2 cellular contexts compared by ENCODE assay signal in genomic region chr16:89670496-89671431, GRCh38.
TF ChIP-seq lines count a peak whose summit lies in the region.

No MANE protein-coding gene starts in this region.

TF ChIP-seq in endothelial cell of umbilical vein, 7 proteins besides CTCF, POLR2A, EP300 and RAD21:
- TF ChIP-seq MAX (IDR thresholded peaks at IDR 0.05; ENCODE audit: insufficient read depth, insufficient read length) (no peak), EZH2 (IDR thresholded peaks at IDR 0.05; ENCODE audit: borderline replicate concordance, low read depth, low read length, severe bottlenecking) (no peak), JUN (IDR thresholded peaks at IDR 0.05; ENCODE audit: borderline replicate concordance, insufficient read depth, insufficient read length, low read depth) (peak; percentile 42), FOS (IDR thresholded peaks at IDR 0.05; ENCODE audit: borderline replicate concordance, insufficient read depth, low read length) (peak; percentile 71), POLR2AphosphoS5 (IDR thresholded peaks at IDR 0.05; ENCODE audit: insufficient read depth, low read depth, low read length) (no peak), GATA2 (IDR thresholded peaks at IDR 0.05; ENCODE audit: insufficient read depth, insufficient read length, low read depth, low read length) (no peak), MYC (IDR thresholded peaks at IDR 0.05; ENCODE audit: low read depth, low read length) (no peak)

TF ChIP-seq in GM23338, 12 proteins besides CTCF, POLR2A, EP300 and RAD21:
- no peak for TF ChIP-seq ZNF331 (CRISPR knock-in tag; IDR thresholded peaks at IDR 0.05; ENCODE audit: low read depth)
- no peak for TF ChIP-seq CREB1 (CRISPR knock-in tag; IDR thresholded peaks at IDR 0.05; ENCODE audit: low read depth)
- TF ChIP-seq EZH2phosphoT487 (IDR thresholded peaks at IDR 0.05; ENCODE audit: unreplicated experiment) = no peak
- no peak for TF ChIP-seq JUNB (IDR thresholded peaks at IDR 0.05; ENCODE audit: unreplicated experiment)
- no peak for TF ChIP-seq REST (IDR thresholded peaks at IDR 0.05; ENCODE audit: unreplicated experiment)
- no peak for TF ChIP-seq NANOG (IDR thresholded peaks at IDR 0.05; ENCODE audit: borderline replicate concordance)
- no peak for TF ChIP-seq ZNF114 (CRISPR knock-in tag; IDR thresholded peaks at IDR 0.05)
- TF ChIP-seq STAT1 (IDR thresholded peaks at IDR 0.05; ENCODE audit: unreplicated experiment) = no peak
- TF ChIP-seq POLR2AphosphoS5 (IDR thresholded peaks at IDR 0.05; ENCODE audit: low read depth) = no peak
- no peak for TF ChIP-seq ETS1 (IDR thresholded peaks at IDR 0.05)
- no peak for TF ChIP-seq ZNF462 (CRISPR knock-in tag; IDR thresholded peaks at IDR 0.05)
- no peak for TF ChIP-seq EZH2 (IDR thresholded peaks at IDR 0.05; ENCODE audit: low read depth, unreplicated experiment)
TF ChIP-seq in GM23338: peak in this region for 0.
